ENCODE assay signal across 14 cellular contexts in the genomic region with DNA sequence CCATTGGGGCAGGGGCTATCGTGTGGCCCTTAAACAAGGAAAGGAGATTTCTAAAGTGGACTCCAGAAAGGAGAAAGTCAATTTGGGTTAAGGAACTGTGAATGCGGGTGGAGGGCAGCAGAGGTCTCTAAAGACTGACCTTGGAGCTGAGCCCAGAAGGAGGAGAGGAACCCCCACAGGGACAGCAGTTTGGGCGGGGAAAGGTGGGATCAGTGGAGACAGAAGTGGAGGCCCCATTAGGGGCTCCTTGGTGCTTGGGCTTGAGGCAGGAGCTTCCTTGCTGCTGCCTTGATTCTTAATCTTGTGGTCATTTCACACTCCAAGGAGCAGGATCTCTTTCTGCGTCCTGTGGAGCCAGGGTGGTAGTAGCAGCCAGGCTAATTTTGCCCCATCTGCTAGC. TPM values are rescaled to one million over a fixed set of nuclear protein-coding genes. Genes with fewer than 3 reads are reported as not detected.
DNase-seq lines count a peak whose midpoint lies in the region; ATAC-seq and TF ChIP-seq lines count a peak whose summit lies in the region.
"Had no signal": no experiment of that assay in that cellular context is flagged by ENCODE, and none has a peak within 500 bp of the region (broad histone marks: within the 10 kb centered on the region; RNA-seq: fewer than 3 reads in every experiment).

No MANE protein-coding gene starts in this region.

- H3K9ac ChIP-seq in endodermal cell (ENCODE audit: extremely low read depth, low read length, poor library complexity, severe bottlenecking) = no peak overlapping the region
- H3K9ac ChIP-seq in skeletal muscle tissue (ENCODE audit: low read depth in 1 of 3, low read length in 3 of 3) = no peak overlapping the region

- H3K4me1 Mint-ChIP-seq in activated CD4-positive, alpha-beta T cell treated with anti-CD3 and anti-CD28 coated beads, Interleukin-2, amount 10 ng/mL, durations not matched to agents 7 days and 5 days = peaks cover 11% of the 10 kb centered on the region
- H3K4me1 Mint-ChIP-seq in endodermal cell = peaks cover 17% of the 10 kb centered on the region

- H3K9me3 ChIP-seq in Panc1 (ENCODE audit: control insufficient read depth, insufficient read depth, low read depth, low read length) (no peaks in the 10 kb centered on the region), endodermal cell (ENCODE audit: control insufficient read depth, low read length) (peaks cover 3% of the 10 kb centered on the region), skeletal muscle tissue (ENCODE audit: control insufficient read depth in 3 of 3, low read length in 3 of 3) (no peaks in the 10 kb centered on the region)
- H3K9me3 ChIP-seq: prostate gland had no signal

- H3K36me3 Mint-ChIP-seq in activated CD4-positive, alpha-beta T cell treated with anti-CD3 and anti-CD28 coated beads, Interleukin-2, amount 10 ng/mL, durations not matched to agents 7 days and 5 days (ENCODE audit: low read depth) = no peaks in the 10 kb centered on the region
- no peaks in the 10 kb centered on the region for H3K36me3 Mint-ChIP-seq in endodermal cell (ENCODE audit: low read depth)
- H3K36me3 Mint-ChIP-seq: WTC11 had no signal

- H3K4me3 ChIP-seq in Panc1 (ENCODE audit: low read depth in 2 of 2, low read length in 2 of 2) (no peak overlapping the region), endodermal cell (ENCODE audit: low read length) (no peak overlapping the region), skeletal muscle tissue (ENCODE audit: low read length in 3 of 3) (no peak overlapping the region)
- H3K4me3 ChIP-seq: prostate gland had no signal

- CTCF ChIA-PET in activated CD4-positive, alpha-beta T cell treated with anti-CD3 and anti-CD28 coated beads, Interleukin-2, amount 10 ng/mL, durations not matched to agents 7 days and 5 days (lab: Charles Lee) = no interaction called here
- CTCF ChIA-PET in Panc1 (lab: Charles Lee) = no interaction called here

- peaks cover 48% of the 10 kb centered on the region for H3K27me3 Mint-ChIP-seq in activated CD4-positive, alpha-beta T cell treated with anti-CD3 and anti-CD28 coated beads, Interleukin-2, amount 10 ng/mL, durations not matched to agents 7 days and 5 days
- peaks cover 37% of the 10 kb centered on the region for H3K27me3 Mint-ChIP-seq in endodermal cell (ENCODE audit: insufficient read depth)

- WGBS in endodermal cell (ENCODE audit: insufficient coverage in 1 of 2, insufficient read length in 1 of 2), 2 experiments = 79 to 88% methylated on average over 3 to 4 of the region's 4 CpGs

- H3K4me1 ChIP-seq in Panc1 (ENCODE audit: control insufficient read depth, insufficient read depth, low read length) = peaks cover 17% of the 10 kb centered on the region
- H3K4me1 ChIP-seq in endodermal cell (ENCODE audit: control insufficient read depth, insufficient read depth, low read length) = no peaks in the 10 kb centered on the region
- peaks cover 0 to 13% (median 8%) of the 10 kb centered on the region in 3 donors for H3K4me1 ChIP-seq in skeletal muscle tissue (ENCODE audit: control insufficient read depth in 3 of 3, insufficient read depth in 3 of 3, low read length in 3 of 3)

- H3K27ac ChIP-seq in Panc1 (ENCODE audit: low read length) (peak overlapping the region; percentile 23; the same call in 1 of the 2 replicates), endodermal cell (ENCODE audit: low read depth, low read length) (no peak overlapping the region), skeletal muscle tissue (ENCODE audit: low read depth, low read length) (peak overlapping the region; percentile 51)

- DNase-seq in activated CD4-positive, alpha-beta T cell treated with anti-CD3 and anti-CD28 coated beads, Interleukin-2, amount 10 ng/mL, durations not matched to agents 7 days and 5 days = no peak
- no peak for DNase-seq in activated CD4-positive, alpha-beta T cell treated with anti-CD3 and anti-CD28 coated beads for 48 hours
- DNase-seq in Panc1 (ENCODE audit: low read depth, low spot score) (no peak), endodermal cell (no peak), NCI-H146 (lab: John Stamatoyannopoulos, UW) (no peak)
- DNase-seq: NCI-H187 treated with DMSO at 0.1 percent for 48 hours, NCI-H524 treated with DMSO at 0.1 percent for 48 hours, PC-9 had no signal

- no peaks in the 10 kb centered on the region for H3K36me3 ChIP-seq in Panc1 (ENCODE audit: control insufficient read depth, insufficient read depth, low read length)
- H3K36me3 ChIP-seq in endodermal cell (ENCODE audit: control insufficient read depth, insufficient read depth, low read length) = no peaks in the 10 kb centered on the region
- no peaks in the 10 kb centered on the region for H3K36me3 ChIP-seq in skeletal muscle tissue (ENCODE audit: control insufficient read depth in 3 of 3, insufficient read depth in 3 of 3, low read length in 3 of 3)
- H3K36me3 ChIP-seq: prostate gland had no signal

- no peak overlapping the region for H3K27ac Mint-ChIP-seq in activated CD4-positive, alpha-beta T cell treated with anti-CD3 and anti-CD28 coated beads, Interleukin-2, amount 10 ng/mL, durations not matched to agents 7 days and 5 days
- H3K27ac Mint-ChIP-seq in endodermal cell = no peak overlapping the region
- H3K27ac Mint-ChIP-seq: WTC11 had no signal

- H3K27me3 ChIP-seq in Panc1 (ENCODE audit: control insufficient read depth, insufficient read depth, low read length) (no peaks in the 10 kb centered on the region), endodermal cell (ENCODE audit: control insufficient read depth, insufficient read depth, low read length, poor library complexity, severe bottlenecking) (peaks cover 25% of the 10 kb centered on the region), skeletal muscle tissue (ENCODE audit: control insufficient read depth in 3 of 3, insufficient read depth in 3 of 3, low read length in 3 of 3) (no peaks in the 10 kb centered on the region)

- H3K9me3 Mint-ChIP-seq in activated CD4-positive, alpha-beta T cell treated with anti-CD3 and anti-CD28 coated beads, Interleukin-2, amount 10 ng/mL, durations not matched to agents 7 days and 5 days = no peaks in the 10 kb centered on the region
- H3K9me3 Mint-ChIP-seq in endodermal cell = no peaks in the 10 kb centered on the region
- H3K9me3 Mint-ChIP-seq: central memory CD8-positive, alpha-beta T cell had no signal

- intact Hi-C loops in Panc1 (cut with micrococcal nuclease; ENCODE audit: unreplicated experiment) = no loop called here

- POLR2A ChIA-PET in activated CD4-positive, alpha-beta T cell treated with anti-CD3 and anti-CD28 coated beads, Interleukin-2, amount 10 ng/mL, durations not matched to agents 7 days and 5 days (lab: Charles Lee) = no interaction called here
- POLR2A ChIA-PET in Panc1 (lab: Charles Lee) = interaction anchor here (0.7 kb wide), 1 partner anchor 435 kb away, joined by 3 read pairs; no protein-coding TSS in a partner anchor

- in situ Hi-C loops in Panc1 (cut with HindIII; ENCODE audit: low pct_unique_long_range_greater_than_20kb, low sequenced_read_pairs) = no loop called here

- no peak for ATAC-seq in Panc1
- ATAC-seq in GM18519 (IDR thresholded peaks at IDR 0.05; ENCODE audit: low FRiP score, unreplicated experiment) = no peak
- ATAC-seq in HG03135 (IDR thresholded peaks at IDR 0.05; ENCODE audit: unreplicated experiment) = no peak
- ATAC-seq: WTC11 had no signal

- peak overlapping the region; percentile 55 for H3K4me3 Mint-ChIP-seq in activated CD4-positive, alpha-beta T cell treated with anti-CD3 and anti-CD28 coated beads, Interleukin-2, amount 10 ng/mL, durations not matched to agents 7 days and 5 days
- peak overlapping the region; percentile 74 for H3K4me3 Mint-ChIP-seq in endodermal cell

- BruUV-seq in Panc1 (replicated peaks; lab: Mats Ljungman, UMichigan) = no TSS peak

- no peak for TF ChIP-seq CTCF in Panc1 (IDR thresholded peaks at IDR 0.05)
- no peak for TF ChIP-seq CTCF in endodermal cell (conservative IDR thresholded peaks at IDR 0.05)

RNA-seq across cellular contexts. Expression of a gene that starts 1.5 kb away (rescaled TPM):
- total RNA-seq in activated CD4-positive, alpha-beta T cell treated with anti-CD3 and anti-CD28 coated beads, Interleukin-2, amount 10 ng/mL, durations not matched to agents 7 days and 5 days = under 1 TPM; 0.42 to 0.94 TPM
- total RNA-seq in Panc1 (2021; ENCODE audit: unreplicated experiment) (34.9 TPM), endodermal cell (10 to 100 TPM in 1 of 2 donors, 1 to 10 TPM in 1; 9.5 to 11.7 TPM), skeletal muscle tissue (2.1 TPM)
- polyA plus RNA-seq in Panc1 (2012; ENCODE audit: insufficient read length) = 11.4 TPM
- 9.5 TPM for polyA plus RNA-seq in endodermal cell (2013, experiment 1 of 2)
- polyA plus RNA-seq in endodermal cell (2013, experiment 2 of 2) = 8.2 TPM
